Comparison of ENCODE assay signal across 8 cellular contexts in the genomic region with DNA sequence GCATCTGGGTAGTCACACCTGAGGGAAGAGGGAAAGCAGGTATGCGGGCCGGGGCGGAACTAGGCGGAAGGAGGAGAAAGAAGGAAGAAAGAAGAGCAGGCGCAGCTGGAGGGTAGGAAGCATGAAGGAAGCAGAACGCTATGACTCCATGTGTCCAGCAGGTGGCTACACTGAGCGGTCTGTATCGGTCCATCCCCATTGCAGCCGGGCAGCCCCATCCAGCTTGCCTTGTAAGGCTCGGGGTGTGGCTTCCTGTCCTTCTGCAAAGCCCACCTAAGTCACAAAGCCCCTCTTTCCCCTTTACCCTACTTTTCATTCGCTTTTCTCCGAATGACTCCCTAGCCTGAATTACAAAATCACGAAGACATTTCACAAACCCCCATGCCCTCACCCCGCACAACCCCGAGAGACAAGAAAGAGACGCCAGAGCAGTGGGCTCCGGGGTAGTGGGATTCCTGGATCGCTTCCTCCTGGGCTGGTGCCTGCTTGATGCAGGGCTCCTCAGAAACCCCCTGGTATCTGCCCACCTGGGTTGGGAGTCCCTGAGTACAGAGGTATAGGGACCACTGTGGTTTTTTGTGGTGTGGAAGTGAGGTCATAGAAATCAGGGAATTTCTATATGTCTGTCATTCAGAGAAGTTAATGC. TPM values are rescaled to one million over a fixed set of nuclear protein-coding genes. Genes with fewer than 3 reads are reported as not detected.
DNase-seq lines count a peak whose midpoint lies in the region; ATAC-seq, FAIRE-seq and TF ChIP-seq lines count a peak whose summit lies in the region.

No MANE protein-coding gene starts in this region.

- H3K14ac ChIP-seq in H1 (ENCODE audit: insufficient read length): no peak overlapping the region

- H3K79me1 ChIP-seq in H1 (ENCODE audit: low read depth, low read length): no peaks in the 10 kb centered on the region

- no peaks in the 10 kb centered on the region for H3K36me3 ChIP-seq in H1 (ENCODE audit: control insufficient read depth in 2 of 4, insufficient read depth in 4 of 4, low read length in 3 of 4)

- H4K20me1 ChIP-seq in H1 (replicated peaks in 1 of 2; ENCODE audit: control insufficient read depth in 1 of 2, insufficient read depth in 2 of 2, low read length in 2 of 2): no peaks in the 10 kb centered on the region

- no peaks in the 10 kb centered on the region for H3K36me3 Mint-ChIP-seq in activated CD8-positive, alpha-beta T cell treated with anti-CD3 and anti-CD28 coated beads, Interleukin-2, amount 10 ng/mL, durations not matched to agents 7 days and 5 days (ENCODE audit: low read depth)
- no peaks in the 10 kb centered on the region for H3K36me3 Mint-ChIP-seq in mesothelial cell of epicardium

- no peaks in the 10 kb centered on the region for H3K23me2 ChIP-seq in H1 (ENCODE audit: low read depth, low read length)

- TF ChIP-seq EP300 in H1 (IDR thresholded peaks at IDR 0.05; ENCODE audit: borderline replicate concordance in 1 of 2, low read depth in 2 of 2, low read length in 2 of 2): no peak

- DNase-seq in ACHN (peak; percentile 62), NCI-H526 (lab: John Stamatoyannopoulos, UW) (peak; percentile 76 to 95), H1 (ENCODE audit: low read depth in 1 of 2, low spot score in 2 of 2) (peak; percentile 62 to 87), mesothelial cell of epicardium (ENCODE audit: low spot score in 2 of 2, unreplicated experiment in 2 of 2) (peak; percentile 41 to 59)
- DNase-seq in activated CD8-positive, alpha-beta T cell treated with anti-CD3 and anti-CD28 coated beads, Interleukin-2, amount 10 ng/mL, durations not matched to agents 7 days and 5 days: peak; percentile 71
- DNase-seq in stimulated activated CD8-positive, alpha-beta memory T cell treated with anti-CD3 and anti-CD28 coated beads, Interleukin-4, amount 100 ng/mL, for 48 hours: peak; percentile 80

- no peak overlapping the region for H3K4ac ChIP-seq in H1 (replicated peaks; ENCODE audit: insufficient read length, low read depth, low read length)

- H3K27me3 ChIP-seq in H1 (replicated peaks in 1 of 4; ENCODE audit: control insufficient read depth in 3 of 4, extremely low read depth in 1 of 4, insufficient read depth in 3 of 4, low read length in 3 of 4): no peaks in the 10 kb centered on the region

- H2AFZ ChIP-seq in H1 (ENCODE audit: low read length): peak overlapping the region; percentile 80; the same call in 1 of the 2 replicates

- H2BK5ac ChIP-seq in H1 (ENCODE audit: low read depth, low read length): no peak overlapping the region

- peak overlapping the region; percentile 2 to 51 (median 15); a peak in 5 of 8 replicates for H3K4me3 ChIP-seq in H1 (ENCODE audit: extremely low read depth in 1 of 4, insufficient read depth in 2 of 4, low read depth in 3 of 4, low read length in 4 of 4)

- no peak overlapping the region for H3K27ac ChIP-seq in H1 (ENCODE audit: low read depth, low read length)

- no peak overlapping the region for H4K91ac ChIP-seq in H1 (replicated peaks; ENCODE audit: insufficient read length, low read length)

- TF ChIP-seq POLR2A in H1 (IDR thresholded peaks at IDR 0.05; ENCODE audit: control extremely low read depth in 1 of 2, low read depth in 2 of 2, low read length in 2 of 2): no peak

- no peak overlapping the region for H2AK5ac ChIP-seq in H1 (ENCODE audit: low read depth, low read length)

- no peak overlapping the region for H3K56ac ChIP-seq in H1 (replicated peaks; ENCODE audit: insufficient read length, low read depth, low read length)

- H2BK120ac ChIP-seq in H1 (replicated peaks; ENCODE audit: low read depth, low read length): no peak overlapping the region

- H2BK12ac ChIP-seq in H1 (ENCODE audit: low read depth, low read length): peak overlapping the region; percentile 68

- H2BK20ac ChIP-seq in H1 (ENCODE audit: low read length): no peak overlapping the region

- H3K79me2 ChIP-seq in H1 (ENCODE audit: control insufficient read depth in 1 of 2, insufficient read depth in 2 of 2, low read length in 2 of 2): no peaks in the 10 kb centered on the region

- peak; percentile 84 to 98 (median 97) for TF ChIP-seq CTCF in H1 (IDR thresholded peaks at IDR 0.05; ENCODE audit: control extremely low read depth in 1 of 3, insufficient read depth in 1 of 3, low read depth in 1 of 3, low read length in 3 of 3)
- peak; percentile 83 for TF ChIP-seq CTCF in mesothelial cell of epicardium (IDR thresholded peaks at IDR 0.05; ENCODE audit: unreplicated experiment)

- no peak overlapping the region for H3K4me3 Mint-ChIP-seq in activated CD8-positive, alpha-beta T cell treated with anti-CD3 and anti-CD28 coated beads, Interleukin-2, amount 10 ng/mL, durations not matched to agents 7 days and 5 days
- peak overlapping the region; percentile 52 for H3K4me3 Mint-ChIP-seq in mesothelial cell of epicardium

- peaks cover 6 to 23% (median 16%) of the 10 kb centered on the region in 4 experiments for H3K4me1 ChIP-seq in H1 (replicated peaks in 1 of 4; ENCODE audit: control insufficient read depth in 3 of 4, insufficient read depth in 4 of 4, low read length in 3 of 4)

- no peaks in the 10 kb centered on the region for H3K9me3 ChIP-seq in H1 (ENCODE audit: insufficient read depth in 2 of 2, low read depth in 1 of 2, low read length in 1 of 2)

- H3K27me3 Mint-ChIP-seq in activated CD8-positive, alpha-beta T cell treated with anti-CD3 and anti-CD28 coated beads, Interleukin-2, amount 10 ng/mL, durations not matched to agents 7 days and 5 days (ENCODE audit: low read depth): no peaks in the 10 kb centered on the region
- H3K27me3 Mint-ChIP-seq in mesothelial cell of epicardium (ENCODE audit: low read depth): peaks cover 30% of the 10 kb centered on the region

- no peak overlapping the region for H4K5ac ChIP-seq in H1 (ENCODE audit: insufficient read length, low read depth, low read length)

- H3K23ac ChIP-seq in H1 (ENCODE audit: insufficient read length): no peak overlapping the region

- WGBS in H1 (ENCODE audit: extremely low coverage in 1 of 2, insufficient coverage in 1 of 2, insufficient read length in 1 of 2, insufficient replicate concordance in 2 of 2, low coverage in 1 of 2, low lambda C conversion rate in 2 of 2, missing lambda C conversion rate in 1 of 2), 2 experiments: 25% methylated on average over 14 of the region's 18 CpGs; no CpG with 5 or more reads in 1 of the 2 experiments

- H3K27ac Mint-ChIP-seq in activated CD8-positive, alpha-beta T cell treated with anti-CD3 and anti-CD28 coated beads, Interleukin-2, amount 10 ng/mL, durations not matched to agents 7 days and 5 days: no peak overlapping the region
- H3K27ac Mint-ChIP-seq in mesothelial cell of epicardium: no peak overlapping the region

- H2BK15ac ChIP-seq in H1 (ENCODE audit: low read length): no peak overlapping the region

- CTCF ChIA-PET in activated CD8-positive, alpha-beta T cell treated with anti-CD3 and anti-CD28 coated beads, Interleukin-2, amount 10 ng/mL, durations not matched to agents 7 days and 5 days (lab: Charles Lee): interaction anchor here (0.6 to 3.3 kb wide), 23 partner anchors 11 to 712 kb away, joined by 3 to 23 read pairs (median 4); partner anchors contain the start of genes PAFAH1B2 and ZPR1
- CTCF ChIA-PET in H1 (lab: Charles Lee; ENCODE audit: partially characterized antibody): interaction anchor here (0.7 to 11.9 kb wide), 45 partner anchors 9 to 464 kb away, joined by 3 to 334 read pairs (median 5); partner anchors contain the start of gene APOA1

- peaks cover 12% of the 10 kb centered on the region for H3K4me1 Mint-ChIP-seq in activated CD8-positive, alpha-beta T cell treated with anti-CD3 and anti-CD28 coated beads, Interleukin-2, amount 10 ng/mL, durations not matched to agents 7 days and 5 days (ENCODE audit: low read depth)
- peaks cover 3% of the 10 kb centered on the region for H3K4me1 Mint-ChIP-seq in mesothelial cell of epicardium

- H3K4me2 ChIP-seq in H1 (ENCODE audit: insufficient read depth in 1 of 2, low read depth in 2 of 2, low read length in 2 of 2): peak overlapping the region; percentile 14 to 66

- peak; percentile 82 for FAIRE-seq in H1 (lab: Jason Lieb, UNC)

- peak; percentile 48 to 59 for TF ChIP-seq RAD21 in H1 (IDR thresholded peaks at IDR 0.05 in 1 of 2, conservative IDR thresholded peaks at IDR 0.05 in 1 of 2; ENCODE audit: low read depth in 2 of 2, low read length in 2 of 2)

- H3K9me3 Mint-ChIP-seq in activated CD8-positive, alpha-beta T cell treated with anti-CD3 and anti-CD28 coated beads, Interleukin-2, amount 10 ng/mL, durations not matched to agents 7 days and 5 days (ENCODE audit: insufficient read depth): no peaks in the 10 kb centered on the region
- H3K9me3 Mint-ChIP-seq in mesothelial cell of epicardium: no peaks in the 10 kb centered on the region

- H4K8ac ChIP-seq in H1 (ENCODE audit: extremely low read depth, insufficient read depth, low read length): no peak overlapping the region

- no peak overlapping the region; the same call in 1 of the 2 replicates for H3K18ac ChIP-seq in H1 (ENCODE audit: extremely low read depth, low read length)

- H3K9ac ChIP-seq in H1 (replicated peaks in 1 of 4; ENCODE audit: extremely low read depth in 1 of 4, low read depth in 3 of 4, low read length in 3 of 4): no peak overlapping the region

- in situ Hi-C loops in ACHN (cut with HindIII; ENCODE audit: low pct_ligation_motif_present, low pct_unique_long_range_greater_than_20kb, low sequenced_read_pairs): no loop called here

- POLR2A ChIA-PET in activated CD8-positive, alpha-beta T cell treated with anti-CD3 and anti-CD28 coated beads, Interleukin-2, amount 10 ng/mL, durations not matched to agents 7 days and 5 days (lab: Charles Lee): no interaction called here
- POLR2A ChIA-PET in H1 (lab: Charles Lee; ENCODE audit: partially characterized antibody): interaction anchor here (1.0 to 1.7 kb wide), 7 partner anchors 8 to 411 kb away, joined by 3 to 6 read pairs (median 3); partner anchors contain the start of gene PAFAH1B2

- ATAC-seq in GM18502 (IDR thresholded peaks at IDR 0.05; ENCODE audit: poor library complexity, unreplicated experiment) (peak; percentile 85), HG03108 (IDR thresholded peaks at IDR 0.05; ENCODE audit: unreplicated experiment) (peak; percentile 82)
- ATAC-seq in activated CD8-positive, alpha-beta T cell treated with anti-CD3 and anti-CD28 coated beads, Interleukin-2, amount 10 ng/mL, durations not matched to agents 7 days and 5 days: peak; percentile 85

RNA-seq across cellular contexts. Expression of gene BUD13, which starts 39.9 kb away (rescaled TPM):
- total RNA-seq in activated CD8-positive, alpha-beta T cell treated with anti-CD3 and anti-CD28 coated beads, Interleukin-2, amount 10 ng/mL, durations not matched to agents 7 days and 5 days: 10 to 100 TPM; 36.3 to 39.5 TPM
- total RNA-seq in H1 (2021; fragmentation: NEBNext Ultra II Directional; extraction: Animal tissue kit (Norgen Biotek cat#: 25700)): 24.8 TPM in 2 replicates
- 22.0 and 27.2 TPM in 2 replicates for polyA plus RNA-seq in H1 (2011; rRNA removed)
- polyA plus RNA-seq in H1 (2011; cell fraction: cytosol; rRNA removed): 27.8 TPM
- 20.1 TPM for polyA plus RNA-seq in H1 (2011; cell fraction: nucleus; rRNA removed)
- polyA plus RNA-seq in H1 (2012, experiment 1 of 2): 27.5 to 33.0 TPM (median 28.6 TPM) in 4 replicates
- 16.3 TPM for polyA plus RNA-seq in H1 (2012, experiment 2 of 2)
- 23.0 TPM for polyA plus RNA-seq in H1 (2013, experiment 1 of 2)
- 20.2 TPM for polyA plus RNA-seq in H1 (2013, experiment 2 of 2)
- 26.8 and 27.4 TPM in 2 replicates for polyA minus RNA-seq in H1 (2011; rRNA and poly(A)+ RNA removed)
- polyA minus RNA-seq in H1 (2011; cell fraction: cytosol; rRNA and poly(A)+ RNA removed): 15.7 TPM
- polyA minus RNA-seq in H1 (2011; cell fraction: nucleus; rRNA and poly(A)+ RNA removed): 17.9 TPM
- total RNA-seq in mesothelial cell of epicardium: 21.2 to 22.2 TPM (median 21.4 TPM) in 3 replicates

RNA-seq across cellular contexts. Expression of gene ZPR1, which starts 55.0 kb away (rescaled TPM):
- total RNA-seq in activated CD8-positive, alpha-beta T cell treated with anti-CD3 and anti-CD28 coated beads, Interleukin-2, amount 10 ng/mL, durations not matched to agents 7 days and 5 days: 10 to 100 TPM; 60.5 to 62.0 TPM
- 70.5 and 81.2 TPM in 2 replicates for total RNA-seq in H1 (2021; fragmentation: NEBNext Ultra II Directional; extraction: Animal tissue kit (Norgen Biotek cat#: 25700))
- polyA plus RNA-seq in H1 (2011; rRNA removed): 36.6 and 36.7 TPM in 2 replicates
- polyA plus RNA-seq in H1 (2011; cell fraction: cytosol; rRNA removed): 49.0 TPM
- polyA plus RNA-seq in H1 (2011; cell fraction: nucleus; rRNA removed): 38.7 TPM
- polyA plus RNA-seq in H1 (2012, experiment 1 of 2): 44.9 to 54.2 TPM (median 48.1 TPM) in 4 replicates
- 24.3 TPM for polyA plus RNA-seq in H1 (2012, experiment 2 of 2)
- 33.3 TPM for polyA plus RNA-seq in H1 (2013, experiment 1 of 2)
- polyA plus RNA-seq in H1 (2013, experiment 2 of 2): 35.5 TPM
- polyA minus RNA-seq in H1 (2011; rRNA and poly(A)+ RNA removed): 62.4 and 69.3 TPM in 2 replicates
- 46.8 TPM for polyA minus RNA-seq in H1 (2011; cell fraction: cytosol; rRNA and poly(A)+ RNA removed)
- 42.6 TPM for polyA minus RNA-seq in H1 (2011; cell fraction: nucleus; rRNA and poly(A)+ RNA removed)
- 39.1 to 41.5 TPM (median 40.9 TPM) in 3 replicates for total RNA-seq in mesothelial cell of epicardium

RNA-seq across cellular contexts. Expression of gene APOA5, which starts 58.8 kb away (rescaled TPM):
- total RNA-seq in activated CD8-positive, alpha-beta T cell treated with anti-CD3 and anti-CD28 coated beads, Interleukin-2, amount 10 ng/mL, durations not matched to agents 7 days and 5 days: not detected
- total RNA-seq in H1 (2021; fragmentation: NEBNext Ultra II Directional; extraction: Animal tissue kit (Norgen Biotek cat#: 25700)): 0.15 and 0.21 TPM in 2 replicates
- polyA plus RNA-seq in H1 (2011; rRNA removed): 0.08 and 0.09 TPM in 2 replicates
- 0.17 TPM for polyA plus RNA-seq in H1 (2011; cell fraction: cytosol; rRNA removed)
- 0.24 TPM for polyA plus RNA-seq in H1 (2011; cell fraction: nucleus; rRNA removed)
- 0.14 to 0.15 TPM in 2 of 4 replicates, not detected in the others for polyA plus RNA-seq in H1 (2012, experiment 1 of 2)
- 0.20 TPM for polyA plus RNA-seq in H1 (2012, experiment 2 of 2)
- 0.06 TPM for polyA plus RNA-seq in H1 (2013, experiment 1 of 2)
- polyA plus RNA-seq in H1 (2013, experiment 2 of 2): 0.06 TPM
- 0.12 and 0.22 TPM in 2 replicates for polyA minus RNA-seq in H1 (2011; rRNA and poly(A)+ RNA removed)
- not detected for polyA minus RNA-seq in H1 (2011; cell fraction: cytosol; rRNA and poly(A)+ RNA removed)
- 0.60 TPM for polyA minus RNA-seq in H1 (2011; cell fraction: nucleus; rRNA and poly(A)+ RNA removed)
- not detected in 3 replicates for total RNA-seq in mesothelial cell of epicardium
